1 cellular context compared by ENCODE assay signal in genomic region chr22:17368144-17368726, GRCh38.
TF ChIP-seq lines count a peak whose summit lies in the region.

No MANE protein-coding gene starts in this region.

TF ChIP-seq in HEK293, 187 proteins besides CTCF, POLR2A, EP300 and RAD21 (continued from another document and continues in another):
- TF ChIP-seq GLIS1 (tag by site-specific recombination; IDR thresholded peaks at IDR 0.05) (0 out of 2 replicates have a peak, but pooled peaks have one; percentile 6), ZEB2 (tag by site-specific recombination; IDR thresholded peaks at IDR 0.05) (no peak), ZNF510 (tag by site-specific recombination; IDR thresholded peaks at IDR 0.05; ENCODE audit: insufficient replicate concordance) (no peak), ATF2 (tag by site-specific recombination; IDR thresholded peaks at IDR 0.05; ENCODE audit: low read depth) (0 out of 2 replicates have a peak, but pooled peaks have one; percentile 4), ZFP37 (tag by site-specific recombination; IDR thresholded peaks at IDR 0.05) (peak; percentile 95), SP7 (tag by site-specific recombination; IDR thresholded peaks at IDR 0.05) (no peak; the same call in 1 of the 2 replicates), ZNF629 (tag by site-specific recombination; IDR thresholded peaks at IDR 0.05) (no peak), ZNF488 (tag by site-specific recombination; IDR thresholded peaks at IDR 0.05) (no peak), ZNF157 (tag by site-specific recombination; IDR thresholded peaks at IDR 0.05) (no peak; the same call in 1 of the 2 replicates), ZNF76 (tag by site-specific recombination; IDR thresholded peaks at IDR 0.05; ENCODE audit: borderline replicate concordance, low read depth) (0 out of 2 replicates have a peak, but pooled peaks have one; percentile 26), ZBTB11 (tag by site-specific recombination; conservative IDR thresholded peaks at IDR 0.05; ENCODE audit: low read depth) (peak; percentile 28; the same call in 1 of the 2 replicates), ZBTB21 (tag by site-specific recombination; IDR thresholded peaks at IDR 0.05) (no peak), ZNF473 (tag by site-specific recombination; IDR thresholded peaks at IDR 0.05) (no peak), TRIM28 (IDR thresholded peaks at IDR 0.05; ENCODE audit: borderline replicate concordance, low read length) (no peak), ZNF792 (tag by site-specific recombination; IDR thresholded peaks at IDR 0.05) (no peak), ZNF112 (tag by site-specific recombination; IDR thresholded peaks at IDR 0.05) (no peak), KLF17 (tag by site-specific recombination; IDR thresholded peaks at IDR 0.05) (peak; percentile 72; the same call in 1 of the 2 replicates), ZNF324 (tag by site-specific recombination; IDR thresholded peaks at IDR 0.05) (peak; percentile 71; the same call in 1 of the 2 replicates), KLF8 (tag by site-specific recombination; IDR thresholded peaks at IDR 0.05) (peak; percentile 91; the same call in 1 of the 2 replicates), ZNF18 (tag by site-specific recombination; IDR thresholded peaks at IDR 0.05) (no peak), ZNF138 (tag by site-specific recombination; IDR thresholded peaks at IDR 0.05; ENCODE audit: borderline replicate concordance) (no peak), TCF7L2 (IDR thresholded peaks at IDR 0.05; ENCODE audit: borderline replicate concordance, low read depth, low read length) (no peak), KLF7 (tag by site-specific recombination; IDR thresholded peaks at IDR 0.05; ENCODE audit: borderline replicate concordance) (peak; percentile 74; the same call in 1 of the 2 replicates), ZNF155 (tag by site-specific recombination; IDR thresholded peaks at IDR 0.05) (no peak), ZSCAN16 (tag by site-specific recombination; IDR thresholded peaks at IDR 0.05) (0 out of 2 replicates have a peak, but pooled peaks have one; percentile 41), ZNF362 (tag by site-specific recombination; IDR thresholded peaks at IDR 0.05) (0 out of 2 replicates have a peak, but pooled peaks have one; percentile 16), BCL11A (tag by site-specific recombination; IDR thresholded peaks at IDR 0.05; ENCODE audit: low read depth) (no peak), ZNF555 (tag by site-specific recombination; conservative IDR thresholded peaks at IDR 0.05) (no peak), ZNF354C (tag by site-specific recombination; IDR thresholded peaks at IDR 0.05; ENCODE audit: borderline replicate concordance, low read depth) (no peak), ZNF785 (tag by site-specific recombination; IDR thresholded peaks at IDR 0.05) (peak; percentile 18; the same call in 1 of the 2 replicates), ZBTB26 (tag by site-specific recombination; optimal IDR thresholded peaks at IDR 0.05) (no peak), ZSCAN4 (tag by site-specific recombination; IDR thresholded peaks at IDR 0.05) (peak; percentile 88), ZNF830 (tag by site-specific recombination; IDR thresholded peaks at IDR 0.05; ENCODE audit: low read depth) (no peak), ZNF37A (tag by site-specific recombination; IDR thresholded peaks at IDR 0.05) (no peak), ZNF426 (tag by site-specific recombination; IDR thresholded peaks at IDR 0.05) (no peak), BCL6B (tag by site-specific recombination; IDR thresholded peaks at IDR 0.05) (no peak), ZNF623 (tag by site-specific recombination; IDR thresholded peaks at IDR 0.05) (no peak), PATZ1 (tag by site-specific recombination; IDR thresholded peaks at IDR 0.05) (peak; percentile 98), ZNF639 (tag by site-specific recombination; IDR thresholded peaks at IDR 0.05) (0 out of 2 replicates have a peak, but pooled peaks have one; percentile 13), ZNF394 (tag by site-specific recombination; IDR thresholded peaks at IDR 0.05; ENCODE audit: borderline replicate concordance) (0 out of 2 replicates have a peak, but pooled peaks have one; percentile 7)
